ENCODE assay signal across 19 cellular contexts in the genomic region with DNA sequence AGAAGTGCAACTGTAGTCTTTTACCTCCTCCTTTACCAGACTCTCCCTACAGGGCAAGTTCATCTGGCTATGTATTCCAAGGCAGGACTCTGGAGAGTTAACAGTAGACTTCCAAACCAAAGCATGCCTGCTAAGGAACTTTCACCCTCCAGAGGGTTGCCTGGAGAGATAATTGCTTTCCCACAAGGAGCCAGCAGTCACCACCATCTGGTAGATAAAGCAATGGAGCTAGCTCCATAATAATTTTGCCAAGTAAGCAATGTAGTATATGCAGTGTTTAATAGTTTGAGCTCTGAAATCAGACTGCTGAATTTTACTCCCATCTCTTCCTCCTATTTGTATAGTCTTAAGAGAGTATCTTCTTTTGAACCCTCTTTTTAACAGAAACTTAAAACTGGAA.
DNase-seq lines count a peak whose midpoint lies in the region; ATAC-seq and TF ChIP-seq lines count a peak whose summit lies in the region.
"Had no signal": no experiment of that assay in that cellular context is flagged by ENCODE, and none has a peak within 500 bp of the region (broad histone marks: within the 10 kb centered on the region; RNA-seq: fewer than 3 reads in every experiment).

No MANE protein-coding gene starts in this region.

- peaks cover 5% of the 10 kb centered on the region for H3K4me1 Mint-ChIP-seq in activated T-helper 17 cell treated with anti-CD3 and anti-CD28 coated beads, Interleukin-2, amount 50 U/mL, for 72 hours
- H3K4me1 Mint-ChIP-seq: B cell had no signal

- no peak overlapping the region for H2AFZ ChIP-seq in osteoblast (ENCODE audit: low read length)
- H2AFZ ChIP-seq: PC-9 had no signal

- H3K79me2 ChIP-seq in osteoblast (ENCODE audit: insufficient read depth, low read length) = no peaks in the 10 kb centered on the region

- no peak overlapping the region for H3K27ac ChIP-seq in A673 (ENCODE audit: low read depth, low read length, poor library complexity, severe bottlenecking)
- no peak overlapping the region for H3K27ac ChIP-seq in osteoblast (ENCODE audit: low read depth, low read length)
- H3K27ac ChIP-seq: PC-9 had no signal

- no peaks in the 10 kb centered on the region for H3K9me3 Mint-ChIP-seq in activated T-helper 17 cell treated with anti-CD3 and anti-CD28 coated beads, Interleukin-2, amount 50 U/mL, for 72 hours

- no peak for ATAC-seq in activated T-helper 17 cell treated with anti-CD3 and anti-CD28 coated beads, Interleukin-2, amount 50 U/mL, for 72 hours (replicated peaks)
- no peak for ATAC-seq in GM18873 (IDR thresholded peaks at IDR 0.05; ENCODE audit: low FRiP score, unreplicated experiment)
- ATAC-seq: GM12878 had no signal

- H3K27me3 ChIP-seq in A673 (replicated peaks; ENCODE audit: insufficient read depth, low read depth, low read length, poor library complexity) (no peaks in the 10 kb centered on the region), osteoblast (ENCODE audit: insufficient read depth, low read length) (no peaks in the 10 kb centered on the region)
- H3K27me3 ChIP-seq: MG63 had no signal

- DNase-seq in A673 (ENCODE audit: low spot score) (peak; percentile 14), DMS 273 (lab: John Stamatoyannopoulos, UW; ENCODE audit: unreplicated experiment) (peak; percentile 94), osteoblast (ENCODE audit: insufficient read length, low spot score, missing footprints) (peak; percentile 18), putamen (ENCODE audit: low spot score) (no peak)
- no peak for DNase-seq in activated CD4-positive, alpha-beta T cell treated with anti-CD3 and anti-CD28 coated beads for 4 hours
- DNase-seq: COR-L47, DMS153, GOT3, Kasumi-1, MG63, NCI-H1092, NCI-H146, NCI-H2029 treated with DMSO at 0.1 percent for 48 hours, PC-9, SW 1271 had no signal

- H3K4me1 ChIP-seq in A673 (ENCODE audit: insufficient read depth, low read length, poor library complexity, severe bottlenecking) (peaks cover 12% of the 10 kb centered on the region), osteoblast (ENCODE audit: insufficient read depth, low read length) (peaks cover 26% of the 10 kb centered on the region)

- intact Hi-C loops in A673 (cut with micrococcal nuclease; ENCODE audit: unreplicated experiment) = no loop called here

- POLR2A ChIA-PET in A673 (lab: Charles Lee; ENCODE audit: low non-redundant PET) = no interaction called here

- no peaks in the 10 kb centered on the region for H3K36me3 ChIP-seq in A673 (ENCODE audit: insufficient read depth, low read length, poor library complexity, severe bottlenecking)
- no peaks in the 10 kb centered on the region for H3K36me3 ChIP-seq in osteoblast (ENCODE audit: insufficient read depth, low read length)
- H3K36me3 ChIP-seq: MG63 had no signal

- H3K4me3 Mint-ChIP-seq in activated T-helper 17 cell treated with anti-CD3 and anti-CD28 coated beads, Interleukin-2, amount 50 U/mL, for 72 hours = no peak overlapping the region
- H3K4me3 Mint-ChIP-seq: B cell had no signal

- H4K20me1 ChIP-seq in osteoblast (ENCODE audit: insufficient read depth, low read length) = no peaks in the 10 kb centered on the region

- no peaks in the 10 kb centered on the region for H3K9me3 ChIP-seq in A673 (ENCODE audit: low read depth, low read length, poor library complexity, severe bottlenecking)
- H3K9me3 ChIP-seq in osteoblast (ENCODE audit: low read depth, low read length) = no peaks in the 10 kb centered on the region

- H3K4me3 ChIP-seq in A673 (ENCODE audit: low read depth, low read length, poor library complexity, severe bottlenecking) = no peak overlapping the region
- no peak overlapping the region for H3K4me3 ChIP-seq in osteoblast (ENCODE audit: insufficient read depth, low read length)
- H3K4me3 ChIP-seq: GM12878, MG63, PC-9 had no signal

- no peaks in the 10 kb centered on the region for H3K27me3 Mint-ChIP-seq in activated T-helper 17 cell treated with anti-CD3 and anti-CD28 coated beads, Interleukin-2, amount 50 U/mL, for 72 hours
- H3K27me3 Mint-ChIP-seq: B cell had no signal

- no peaks in the 10 kb centered on the region for H3K36me3 Mint-ChIP-seq in activated T-helper 17 cell treated with anti-CD3 and anti-CD28 coated beads, Interleukin-2, amount 50 U/mL, for 72 hours (ENCODE audit: low read depth)

- BruUV-seq in A673 (replicated peaks; lab: Mats Ljungman, UMichigan) = no TSS peak

- TF ChIP-seq CTCF in A673 (conservative IDR thresholded peaks at IDR 0.05; ENCODE audit: low read depth, low read length) (no peak), osteoblast (IDR thresholded peaks at IDR 0.05; ENCODE audit: extremely low read depth, low read depth, low read length) (no peak)

- H3K4me2 ChIP-seq in osteoblast (ENCODE audit: insufficient read depth, low read length) = no peak overlapping the region
- H3K4me2 ChIP-seq: PC-9 had no signal

- peak overlapping the region; percentile 17 for H3K27ac Mint-ChIP-seq in activated T-helper 17 cell treated with anti-CD3 and anti-CD28 coated beads, Interleukin-2, amount 50 U/mL, for 72 hours
- H3K27ac Mint-ChIP-seq: B cell had no signal

- CTCF ChIA-PET in A673 (lab: Charles Lee) = no interaction called here

Comparison
In these comparisons a context has a peak if more than half of its experiments do, and no peak if none do; other contexts are left out.
1. DNase-seq: peak in A673 (single experiment), DMS 273 (single experiment) and osteoblast (single experiment); none in activated CD4-positive, alpha-beta T cell treated with anti-CD3 and anti-CD28 coated beads for 4 hours (0 of 2) and putamen (single experiment).